Comparison of ENCODE assay signal across 1 cellular context in the genomic region with DNA sequence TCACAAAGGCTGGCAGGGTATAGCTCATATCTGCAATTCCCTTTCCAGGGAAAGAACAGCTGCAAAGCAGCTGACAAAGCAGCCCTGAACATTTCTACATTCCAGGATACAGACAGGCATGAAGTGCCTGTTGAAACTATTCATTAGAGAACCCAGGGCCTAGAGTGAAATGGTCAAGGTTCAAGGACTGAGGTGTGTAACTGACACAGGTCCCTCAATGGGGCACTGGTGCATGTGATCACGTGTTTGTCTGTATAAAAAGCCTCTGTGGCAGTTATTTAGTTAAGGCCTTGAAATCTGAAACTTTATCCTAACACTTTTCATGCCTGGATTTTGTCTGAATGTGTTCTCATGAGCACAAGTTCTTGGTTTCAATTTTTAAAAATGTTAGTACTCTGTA.
TF ChIP-seq lines count a peak whose summit lies in the region.

No MANE protein-coding gene starts in this region.

TF ChIP-seq in HepG2, 621 proteins besides CTCF, POLR2A, EP300 and RAD21 (continued from another document and continues in another):
- TF ChIP-seq, protein P1, sequence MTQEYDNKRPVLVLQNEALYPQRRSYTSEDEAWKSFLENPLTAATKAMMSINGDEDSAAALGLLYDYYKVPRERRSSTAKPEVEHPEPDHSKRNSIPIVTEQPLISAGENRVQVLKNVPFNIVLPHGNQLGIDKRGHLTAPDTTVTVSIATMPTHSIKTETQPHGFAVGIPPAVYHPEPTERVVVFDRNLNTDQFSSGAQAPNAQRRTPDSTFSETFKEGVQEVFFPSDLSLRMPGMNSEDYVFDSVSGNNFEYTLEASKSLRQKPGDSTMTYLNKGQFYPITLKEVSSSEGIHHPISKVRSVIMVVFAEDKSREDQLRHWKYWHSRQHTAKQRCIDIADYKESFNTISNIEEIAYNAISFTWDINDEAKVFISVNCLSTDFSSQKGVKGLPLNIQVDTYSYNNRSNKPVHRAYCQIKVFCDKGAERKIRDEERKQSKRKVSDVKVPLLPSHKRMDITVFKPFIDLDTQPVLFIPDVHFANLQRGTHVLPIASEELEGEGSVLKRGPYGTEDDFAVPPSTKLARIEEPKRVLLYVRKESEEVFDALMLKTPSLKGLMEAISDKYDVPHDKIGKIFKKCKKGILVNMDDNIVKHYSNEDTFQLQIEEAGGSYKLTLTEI (CRISPR knock-in tag; conservative IDR thresholded peaks at IDR 0.05) = no peak
- TF ChIP-seq CBX5 (CRISPR knock-in tag; IDR thresholded peaks at IDR 0.05; ENCODE audit: borderline replicate concordance) = 0 out of 2 replicates have a peak, but pooled peaks have one; percentile 42
- no peak for TF ChIP-seq CCAR2 (optimal IDR thresholded peaks at IDR 0.05; ENCODE audit: low read depth, low read length)
- no peak for TF ChIP-seq SMARCE1 (IDR thresholded peaks at IDR 0.05; ENCODE audit: borderline replicate concordance)
- peak; percentile 50; the same call in 1 of the 2 replicates for TF ChIP-seq KMT2B (CRISPR knock-in tag; IDR thresholded peaks at IDR 0.05)
- TF ChIP-seq, protein P2, sequence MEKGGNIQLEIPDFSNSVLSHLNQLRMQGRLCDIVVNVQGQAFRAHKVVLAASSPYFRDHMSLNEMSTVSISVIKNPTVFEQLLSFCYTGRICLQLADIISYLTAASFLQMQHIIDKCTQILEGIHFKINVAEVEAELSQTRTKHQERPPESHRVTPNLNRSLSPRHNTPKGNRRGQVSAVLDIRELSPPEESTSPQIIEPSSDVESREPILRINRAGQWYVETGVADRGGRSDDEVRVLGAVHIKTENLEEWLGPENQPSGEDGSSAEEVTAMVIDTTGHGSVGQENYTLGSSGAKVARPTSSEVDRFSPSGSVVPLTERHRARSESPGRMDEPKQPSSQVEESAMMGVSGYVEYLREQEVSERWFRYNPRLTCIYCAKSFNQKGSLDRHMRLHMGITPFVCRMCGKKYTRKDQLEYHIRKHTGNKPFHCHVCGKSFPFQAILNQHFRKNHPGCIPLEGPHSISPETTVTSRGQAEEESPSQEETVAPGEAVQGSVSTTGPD (CRISPR knock-in tag; IDR thresholded peaks at IDR 0.05) = no peak
- no peak for TF ChIP-seq YY1 (IDR thresholded peaks at IDR 0.05; ENCODE audit: insufficient read depth, insufficient replicate concordance, low read depth, low read length)
- TF ChIP-seq ELF4 (CRISPR knock-in tag; IDR thresholded peaks at IDR 0.05; ENCODE audit: borderline replicate concordance) = no peak
- TF ChIP-seq, protein P3, sequence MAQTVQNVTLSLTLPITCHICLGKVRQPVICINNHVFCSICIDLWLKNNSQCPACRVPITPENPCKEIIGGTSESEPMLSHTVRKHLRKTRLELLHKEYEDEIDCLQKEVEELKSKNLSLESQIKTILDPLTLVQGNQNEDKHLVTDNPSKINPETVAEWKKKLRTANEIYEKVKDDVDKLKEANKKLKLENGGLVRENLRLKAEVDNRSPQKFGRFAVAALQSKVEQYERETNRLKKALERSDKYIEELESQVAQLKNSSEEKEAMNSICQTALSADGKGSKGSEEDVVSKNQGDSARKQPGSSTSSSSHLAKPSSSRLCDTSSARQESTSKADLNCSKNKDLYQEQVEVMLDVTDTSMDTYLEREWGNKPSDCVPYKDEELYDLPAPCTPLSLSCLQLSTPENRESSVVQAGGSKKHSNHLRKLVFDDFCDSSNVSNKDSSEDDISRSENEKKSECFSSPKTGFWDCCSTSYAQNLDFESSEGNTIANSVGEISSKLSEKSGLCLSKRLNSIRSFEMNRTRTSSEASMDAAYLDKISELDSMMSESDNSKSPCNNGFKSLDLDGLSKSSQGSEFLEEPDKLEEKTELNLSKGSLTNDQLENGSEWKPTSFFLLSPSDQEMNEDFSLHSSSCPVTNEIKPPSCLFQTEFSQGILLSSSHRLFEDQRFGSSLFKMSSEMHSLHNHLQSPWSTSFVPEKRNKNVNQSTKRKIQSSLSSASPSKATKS (CRISPR knock-in tag; IDR thresholded peaks at IDR 0.05) = no peak
- TF ChIP-seq NFYB (CRISPR knock-in tag; IDR thresholded peaks at IDR 0.05) = no peak; the same call in 1 of the 2 replicates
- no peak for TF ChIP-seq ZNF317 (CRISPR knock-in tag; IDR thresholded peaks at IDR 0.05)
- TF ChIP-seq, protein P4, sequence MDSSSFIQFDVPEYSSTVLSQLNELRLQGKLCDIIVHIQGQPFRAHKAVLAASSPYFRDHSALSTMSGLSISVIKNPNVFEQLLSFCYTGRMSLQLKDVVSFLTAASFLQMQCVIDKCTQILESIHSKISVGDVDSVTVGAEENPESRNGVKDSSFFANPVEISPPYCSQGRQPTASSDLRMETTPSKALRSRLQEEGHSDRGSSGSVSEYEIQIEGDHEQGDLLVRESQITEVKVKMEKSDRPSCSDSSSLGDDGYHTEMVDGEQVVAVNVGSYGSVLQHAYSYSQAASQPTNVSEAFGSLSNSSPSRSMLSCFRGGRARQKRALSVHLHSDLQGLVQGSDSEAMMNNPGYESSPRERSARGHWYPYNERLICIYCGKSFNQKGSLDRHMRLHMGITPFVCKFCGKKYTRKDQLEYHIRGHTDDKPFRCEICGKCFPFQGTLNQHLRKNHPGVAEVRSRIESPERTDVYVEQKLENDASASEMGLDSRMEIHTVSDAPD (CRISPR knock-in tag; IDR thresholded peaks at IDR 0.05) = no peak
- TF ChIP-seq ZNF431 (CRISPR knock-in tag; IDR thresholded peaks at IDR 0.05; ENCODE audit: borderline replicate concordance, low read depth) = no peak
- TF ChIP-seq ELF3 (CRISPR knock-in tag; IDR thresholded peaks at IDR 0.05) = peak; percentile 85
- no peak for TF ChIP-seq ZZZ3 (CRISPR knock-in tag; IDR thresholded peaks at IDR 0.05; ENCODE audit: borderline replicate concordance)
- TF ChIP-seq ZNF501 (CRISPR knock-in tag; IDR thresholded peaks at IDR 0.05) = no peak
- TF ChIP-seq ZNF562 (CRISPR knock-in tag; IDR thresholded peaks at IDR 0.05; ENCODE audit: borderline replicate concordance) = no peak
- TF ChIP-seq ZNF468 (CRISPR knock-in tag; IDR thresholded peaks at IDR 0.05) = no peak
- TF ChIP-seq, protein P5, sequence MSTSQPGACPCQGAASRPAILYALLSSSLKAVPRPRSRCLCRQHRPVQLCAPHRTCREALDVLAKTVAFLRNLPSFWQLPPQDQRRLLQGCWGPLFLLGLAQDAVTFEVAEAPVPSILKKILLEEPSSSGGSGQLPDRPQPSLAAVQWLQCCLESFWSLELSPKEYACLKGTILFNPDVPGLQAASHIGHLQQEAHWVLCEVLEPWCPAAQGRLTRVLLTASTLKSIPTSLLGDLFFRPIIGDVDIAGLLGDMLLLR (CRISPR knock-in tag; IDR thresholded peaks at IDR 0.05) = no peak
- TF ChIP-seq, protein P6, sequence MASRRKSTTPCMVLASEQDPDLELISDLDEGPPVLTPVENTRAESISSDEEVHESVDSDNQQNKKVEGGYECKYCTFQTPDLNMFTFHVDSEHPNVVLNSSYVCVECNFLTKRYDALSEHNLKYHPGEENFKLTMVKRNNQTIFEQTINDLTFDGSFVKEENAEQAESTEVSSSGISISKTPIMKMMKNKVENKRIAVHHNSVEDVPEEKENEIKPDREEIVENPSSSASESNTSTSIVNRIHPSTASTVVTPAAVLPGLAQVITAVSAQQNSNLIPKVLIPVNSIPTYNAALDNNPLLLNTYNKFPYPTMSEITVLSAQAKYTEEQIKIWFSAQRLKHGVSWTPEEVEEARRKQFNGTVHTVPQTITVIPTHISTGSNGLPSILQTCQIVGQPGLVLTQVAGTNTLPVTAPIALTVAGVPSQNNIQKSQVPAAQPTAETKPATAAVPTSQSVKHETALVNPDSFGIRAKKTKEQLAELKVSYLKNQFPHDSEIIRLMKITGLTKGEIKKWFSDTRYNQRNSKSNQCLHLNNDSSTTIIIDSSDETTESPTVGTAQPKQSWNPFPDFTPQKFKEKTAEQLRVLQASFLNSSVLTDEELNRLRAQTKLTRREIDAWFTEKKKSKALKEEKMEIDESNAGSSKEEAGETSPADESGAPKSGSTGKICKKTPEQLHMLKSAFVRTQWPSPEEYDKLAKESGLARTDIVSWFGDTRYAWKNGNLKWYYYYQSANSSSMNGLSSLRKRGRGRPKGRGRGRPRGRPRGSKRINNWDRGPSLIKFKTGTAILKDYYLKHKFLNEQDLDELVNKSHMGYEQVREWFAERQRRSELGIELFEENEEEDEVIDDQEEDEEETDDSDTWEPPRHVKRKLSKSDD (CRISPR knock-in tag; IDR thresholded peaks at IDR 0.05; ENCODE audit: low read depth) = no peak
- TF ChIP-seq TEAD3 (CRISPR knock-in tag; optimal IDR thresholded peaks at IDR 0.05; ENCODE audit: borderline replicate concordance) = peak; percentile 99
- TF ChIP-seq, protein P7, sequence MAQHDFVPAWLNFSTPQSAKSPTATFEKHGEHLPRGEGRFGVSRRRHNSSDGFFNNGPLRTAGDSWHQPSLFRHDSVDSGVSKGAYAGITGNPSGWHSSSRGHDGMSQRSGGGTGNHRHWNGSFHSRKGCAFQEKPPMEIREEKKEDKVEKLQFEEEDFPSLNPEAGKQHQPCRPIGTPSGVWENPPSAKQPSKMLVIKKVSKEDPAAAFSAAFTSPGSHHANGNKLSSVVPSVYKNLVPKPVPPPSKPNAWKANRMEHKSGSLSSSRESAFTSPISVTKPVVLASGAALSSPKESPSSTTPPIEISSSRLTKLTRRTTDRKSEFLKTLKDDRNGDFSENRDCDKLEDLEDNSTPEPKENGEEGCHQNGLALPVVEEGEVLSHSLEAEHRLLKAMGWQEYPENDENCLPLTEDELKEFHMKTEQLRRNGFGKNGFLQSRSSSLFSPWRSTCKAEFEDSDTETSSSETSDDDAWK (CRISPR knock-in tag; IDR thresholded peaks at IDR 0.05) = no peak
- TF ChIP-seq, protein P8, sequence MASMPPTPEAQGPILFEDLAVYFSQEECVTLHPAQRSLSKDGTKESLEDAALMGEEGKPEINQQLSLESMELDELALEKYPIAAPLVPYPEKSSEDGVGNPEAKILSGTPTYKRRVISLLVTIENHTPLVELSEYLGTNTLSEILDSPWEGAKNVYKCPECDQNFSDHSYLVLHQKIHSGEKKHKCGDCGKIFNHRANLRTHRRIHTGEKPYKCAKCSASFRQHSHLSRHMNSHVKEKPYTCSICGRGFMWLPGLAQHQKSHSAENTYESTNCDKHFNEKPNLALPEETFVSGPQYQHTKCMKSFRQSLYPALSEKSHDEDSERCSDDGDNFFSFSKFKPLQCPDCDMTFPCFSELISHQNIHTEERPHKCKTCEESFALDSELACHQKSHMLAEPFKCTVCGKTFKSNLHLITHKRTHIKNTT (CRISPR knock-in tag; IDR thresholded peaks at IDR 0.05) = no peak
- TF ChIP-seq ZNF616 (CRISPR knock-in tag; IDR thresholded peaks at IDR 0.05; ENCODE audit: low read depth) = no peak
- TF ChIP-seq GTF2F1 (IDR thresholded peaks at IDR 0.05; ENCODE audit: low read length) = no peak
- no peak for TF ChIP-seq ZFP36L2 (CRISPR knock-in tag; IDR thresholded peaks at IDR 0.05)
- TF ChIP-seq CEBPB (IDR thresholded peaks at IDR 0.05; ENCODE audit: borderline replicate concordance, low read depth, low read length) = peak; percentile 65
- no peak for TF ChIP-seq ZNF879 (CRISPR knock-in tag; IDR thresholded peaks at IDR 0.05)
- TF ChIP-seq, protein P9, sequence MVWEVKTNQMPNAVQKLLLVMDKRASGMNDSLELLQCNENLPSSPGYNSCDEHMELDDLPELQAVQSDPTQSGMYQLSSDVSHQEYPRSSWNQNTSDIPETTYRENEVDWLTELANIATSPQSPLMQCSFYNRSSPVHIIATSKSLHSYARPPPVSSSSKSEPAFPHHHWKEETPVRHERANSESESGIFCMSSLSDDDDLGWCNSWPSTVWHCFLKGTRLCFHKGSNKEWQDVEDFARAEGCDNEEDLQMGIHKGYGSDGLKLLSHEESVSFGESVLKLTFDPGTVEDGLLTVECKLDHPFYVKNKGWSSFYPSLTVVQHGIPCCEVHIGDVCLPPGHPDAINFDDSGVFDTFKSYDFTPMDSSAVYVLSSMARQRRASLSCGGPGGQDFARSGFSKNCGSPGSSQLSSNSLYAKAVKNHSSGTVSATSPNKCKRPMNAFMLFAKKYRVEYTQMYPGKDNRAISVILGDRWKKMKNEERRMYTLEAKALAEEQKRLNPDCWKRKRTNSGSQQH (CRISPR knock-in tag; IDR thresholded peaks at IDR 0.05; ENCODE audit: low read depth) = no peak
- peak; percentile 93 for TF ChIP-seq HNF4G (IDR thresholded peaks at IDR 0.05; ENCODE audit: borderline replicate concordance, low read depth, low read length)
- TF ChIP-seq HNF4G (CRISPR knock-in tag; IDR thresholded peaks at IDR 0.05; ENCODE audit: borderline replicate concordance, low read depth) = peak; percentile 82; the same call in 1 of the 2 replicates
- TF ChIP-seq NCOR1 (IDR thresholded peaks at IDR 0.05; ENCODE audit: borderline replicate concordance, low read length) = peak; percentile 90; the same call in 1 of the 2 replicates
- TF ChIP-seq IRX3 (CRISPR knock-in tag; IDR thresholded peaks at IDR 0.05; ENCODE audit: borderline replicate concordance, low read depth) = no peak
- no peak for TF ChIP-seq ZNF768 (CRISPR knock-in tag; IDR thresholded peaks at IDR 0.05)
- TF ChIP-seq DPF2 (CRISPR knock-in tag; IDR thresholded peaks at IDR 0.05; ENCODE audit: borderline replicate concordance, low read depth) = peak; percentile 72; the same call in 1 of the 2 replicates
- TF ChIP-seq SSRP1 (CRISPR knock-in tag; IDR thresholded peaks at IDR 0.05) = no peak
- TF ChIP-seq, protein P10, sequence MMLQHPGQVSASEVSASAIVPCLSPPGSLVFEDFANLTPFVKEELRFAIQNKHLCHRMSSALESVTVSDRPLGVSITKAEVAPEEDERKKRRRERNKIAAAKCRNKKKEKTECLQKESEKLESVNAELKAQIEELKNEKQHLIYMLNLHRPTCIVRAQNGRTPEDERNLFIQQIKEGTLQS (CRISPR knock-in tag; IDR thresholded peaks at IDR 0.05) = no peak
- TF ChIP-seq SP2 (CRISPR knock-in tag; IDR thresholded peaks at IDR 0.05) = no peak
- TF ChIP-seq THAP11 (CRISPR knock-in tag; IDR thresholded peaks at IDR 0.05) = peak; percentile 67
- TF ChIP-seq FOXM1 (CRISPR knock-in tag; IDR thresholded peaks at IDR 0.05) = no peak
- TF ChIP-seq ZNF747 (CRISPR knock-in tag; IDR thresholded peaks at IDR 0.05; ENCODE audit: borderline replicate concordance) = no peak
- no peak for TF ChIP-seq PCBP2 (optimal IDR thresholded peaks at IDR 0.05; ENCODE audit: low read depth, low read length, poor library complexity, severe bottlenecking)
- TF ChIP-seq JARID2 (CRISPR knock-in tag; IDR thresholded peaks at IDR 0.05; ENCODE audit: insufficient replicate concordance) = no peak
- no peak for TF ChIP-seq ZBTB3 (CRISPR knock-in tag; IDR thresholded peaks at IDR 0.05; ENCODE audit: borderline replicate concordance, low read depth)
- TF ChIP-seq, protein P11, sequence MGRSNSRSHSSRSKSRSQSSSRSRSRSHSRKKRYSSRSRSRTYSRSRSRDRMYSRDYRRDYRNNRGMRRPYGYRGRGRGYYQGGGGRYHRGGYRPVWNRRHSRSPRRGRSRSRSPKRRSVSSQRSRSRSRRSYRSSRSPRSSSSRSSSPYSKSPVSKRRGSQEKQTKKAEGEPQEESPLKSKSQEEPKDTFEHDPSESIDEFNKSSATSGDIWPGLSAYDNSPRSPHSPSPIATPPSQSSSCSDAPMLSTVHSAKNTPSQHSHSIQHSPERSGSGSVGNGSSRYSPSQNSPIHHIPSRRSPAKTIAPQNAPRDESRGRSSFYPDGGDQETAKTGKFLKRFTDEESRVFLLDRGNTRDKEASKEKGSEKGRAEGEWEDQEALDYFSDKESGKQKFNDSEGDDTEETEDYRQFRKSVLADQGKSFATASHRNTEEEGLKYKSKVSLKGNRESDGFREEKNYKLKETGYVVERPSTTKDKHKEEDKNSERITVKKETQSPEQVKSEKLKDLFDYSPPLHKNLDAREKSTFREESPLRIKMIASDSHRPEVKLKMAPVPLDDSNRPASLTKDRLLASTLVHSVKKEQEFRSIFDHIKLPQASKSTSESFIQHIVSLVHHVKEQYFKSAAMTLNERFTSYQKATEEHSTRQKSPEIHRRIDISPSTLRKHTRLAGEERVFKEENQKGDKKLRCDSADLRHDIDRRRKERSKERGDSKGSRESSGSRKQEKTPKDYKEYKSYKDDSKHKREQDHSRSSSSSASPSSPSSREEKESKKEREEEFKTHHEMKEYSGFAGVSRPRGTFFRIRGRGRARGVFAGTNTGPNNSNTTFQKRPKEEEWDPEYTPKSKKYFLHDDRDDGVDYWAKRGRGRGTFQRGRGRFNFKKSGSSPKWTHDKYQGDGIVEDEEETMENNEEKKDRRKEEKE (IDR thresholded peaks at IDR 0.05) = no peak
- no peak for TF ChIP-seq TCF12 (IDR thresholded peaks at IDR 0.05)
- TF ChIP-seq TCF12 (CRISPR knock-in tag; IDR thresholded peaks at IDR 0.05) = no peak
